13 cellular contexts compared by ENCODE assay signal in the genomic region with DNA sequence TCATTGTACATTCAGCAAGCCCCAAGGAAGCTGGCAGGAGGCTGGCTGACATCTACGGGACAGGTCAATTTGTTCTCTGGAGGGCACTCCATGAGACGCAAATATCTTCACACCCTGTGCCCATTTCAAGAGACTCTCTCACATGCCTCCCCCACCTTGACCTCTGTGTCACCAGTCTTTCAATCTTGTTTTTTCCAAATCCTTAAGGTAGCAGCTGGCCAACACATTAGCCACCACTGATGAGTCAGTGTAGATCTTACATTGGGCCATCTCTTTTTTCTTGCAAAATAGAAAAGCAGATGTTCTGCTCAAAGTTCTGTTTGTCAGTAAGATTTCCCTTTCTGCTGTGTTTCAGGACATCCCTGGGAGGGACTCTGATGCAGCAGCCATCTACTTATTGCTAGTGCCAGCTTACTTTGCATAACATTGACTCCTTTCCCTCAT. TPM values are rescaled to one million over a fixed set of nuclear protein-coding genes. Genes with fewer than 3 reads are reported as not detected.
DNase-seq lines count a peak whose midpoint lies in the region; ATAC-seq and TF ChIP-seq lines count a peak whose summit lies in the region.
"Had no signal": no experiment of that assay in that cellular context is flagged by ENCODE, and none has a peak within 500 bp of the region (broad histone marks: within the 10 kb centered on the region; RNA-seq: fewer than 3 reads in every experiment).

No MANE protein-coding gene starts in this region.

- H3K36me3 ChIP-seq in psoas muscle (ENCODE audit: insufficient read depth in 1 of 2, low read depth in 1 of 2) = no peaks in the 10 kb centered on the region

- peaks cover 30% of the 10 kb centered on the region for H3K36me3 Mint-ChIP-seq in activated CD4-positive, alpha-beta memory T cell treated with anti-CD3 and anti-CD28 coated beads for 36 hours
- peaks cover 67% of the 10 kb centered on the region for H3K36me3 Mint-ChIP-seq in activated CD4-positive, alpha-beta memory T cell treated with anti-CD3 and anti-CD28 coated beads, Interleukin-2, amount 10 ng/mL, durations not matched to agents 7 days and 5 days (ENCODE audit: low read depth)

- WGBS in psoas muscle, 3 donors = 40 to 59% (median 53%) methylated on average over 2 of the region's 2 CpGs

- no peak overlapping the region for H3K4me3 Mint-ChIP-seq in activated CD4-positive, alpha-beta memory T cell treated with anti-CD3 and anti-CD28 coated beads for 36 hours
- H3K4me3 Mint-ChIP-seq in activated CD4-positive, alpha-beta memory T cell treated with anti-CD3 and anti-CD28 coated beads, Interleukin-2, amount 10 ng/mL, durations not matched to agents 7 days and 5 days = no peak overlapping the region
- H3K4me3 Mint-ChIP-seq: dendritic cell treated with granulocyte-macrophage colony-stimulating factor and Interleukin-4, amounts not matched to agents 40 ng/mL and 50 ng/mL, for 4 days had no signal

- peak in 3 of 4 donors; percentile 51 to 58 (median 54) for ATAC-seq in psoas muscle
- ATAC-seq in GM21447 (IDR thresholded peaks at IDR 0.05; ENCODE audit: unreplicated experiment) = no peak

- H3K27ac Mint-ChIP-seq in activated CD4-positive, alpha-beta memory T cell treated with anti-CD3 and anti-CD28 coated beads for 36 hours = peak overlapping the region; percentile 18
- H3K27ac Mint-ChIP-seq in activated CD4-positive, alpha-beta memory T cell treated with anti-CD3 and anti-CD28 coated beads, Interleukin-2, amount 10 ng/mL, durations not matched to agents 7 days and 5 days = no peak overlapping the region
- H3K27ac Mint-ChIP-seq: dendritic cell treated with granulocyte-macrophage colony-stimulating factor and Interleukin-4, amounts not matched to agents 40 ng/mL and 50 ng/mL, for 4 days had no signal

- no peak overlapping the region for H3K27ac ChIP-seq in psoas muscle

- intact Hi-C loops in activated CD4-positive, alpha-beta memory T cell treated with anti-CD3 and anti-CD28 coated beads for 36 hours (cut with micrococcal nuclease) = no loop called here
- intact Hi-C loops in psoas muscle (cut with DNase I) = no loop called here

- H3K27me3 Mint-ChIP-seq in activated CD4-positive, alpha-beta memory T cell treated with anti-CD3 and anti-CD28 coated beads for 36 hours = no peaks in the 10 kb centered on the region
- no peaks in the 10 kb centered on the region for H3K27me3 Mint-ChIP-seq in activated CD4-positive, alpha-beta memory T cell treated with anti-CD3 and anti-CD28 coated beads, Interleukin-2, amount 10 ng/mL, durations not matched to agents 7 days and 5 days

- POLR2A ChIA-PET in activated CD4-positive, alpha-beta memory T cell treated with anti-CD3 and anti-CD28 coated beads for 36 hours (lab: Charles Lee) = interaction anchor here (4.1 kb wide), 1 partner anchor 17 kb away, joined by 31 read pairs; no protein-coding TSS in a partner anchor
- POLR2A ChIA-PET in activated CD4-positive, alpha-beta memory T cell treated with anti-CD3 and anti-CD28 coated beads, Interleukin-2, amount 10 ng/mL, durations not matched to agents 7 days and 5 days (lab: Charles Lee) = interaction anchor here (10.6 kb wide), 1 partner anchor 17 kb away, joined by 142 read pairs; no protein-coding TSS in a partner anchor

- H3K4me3 ChIP-seq in HFF-Myc (replicated peaks; ENCODE audit: low read depth, low read length) (no peak overlapping the region), psoas muscle (no peak overlapping the region)

- DNase-seq in activated CD4-positive, alpha-beta memory T cell treated with anti-CD3 and anti-CD28 coated beads for 36 hours = no peak
- no peak for DNase-seq in activated CD4-positive, alpha-beta memory T cell treated with anti-CD3 and anti-CD28 coated beads, Interleukin-2, amount 10 ng/mL, durations not matched to agents 7 days and 5 days
- peak; percentile 52 for DNase-seq in HFF-Myc (ENCODE audit: extremely low read depth, low read depth)
- peak; percentile 7 for DNase-seq in dermis blood vessel endothelial cell
- DNase-seq in psoas muscle = no peak
- DNase-seq in stimulated activated naive CD4-positive, alpha-beta T cell treated with Interleukin-2 at 50 U/mL for 16 hours (lab: John Stamatoyannopoulos, UW) = no peak
- DNase-seq in mucosa of gallbladder (ENCODE audit: low spot score) = no peak
- DNase-seq: foreskin melanocyte; KBM-7; NCI-H2081; stimulated activated CD8-positive, alpha-beta memory T cell treated with anti-CD3 and anti-CD28 coated beads, Interleukin-4, amount 100 ng/mL, for 48 hours had no signal

- peaks cover 40% of the 10 kb centered on the region for H3K4me1 Mint-ChIP-seq in activated CD4-positive, alpha-beta memory T cell treated with anti-CD3 and anti-CD28 coated beads for 36 hours (ENCODE audit: low read depth)
- peaks cover 31% of the 10 kb centered on the region for H3K4me1 Mint-ChIP-seq in activated CD4-positive, alpha-beta memory T cell treated with anti-CD3 and anti-CD28 coated beads, Interleukin-2, amount 10 ng/mL, durations not matched to agents 7 days and 5 days

- H3K27me3 ChIP-seq in psoas muscle (ENCODE audit: insufficient read depth in 3 of 3, low read length in 2 of 3) = peaks cover 0 to 14% (median 3%) of the 10 kb centered on the region in 3 donors

- CTCF ChIA-PET in activated CD4-positive, alpha-beta memory T cell treated with anti-CD3 and anti-CD28 coated beads for 36 hours (lab: Charles Lee) = interaction anchor here (1.4 to 4.0 kb wide), 3 partner anchors 69 to 129 kb away, joined by 3 to 12 read pairs (median 3); no protein-coding TSS in a partner anchor
- CTCF ChIA-PET in activated CD4-positive, alpha-beta memory T cell treated with anti-CD3 and anti-CD28 coated beads, Interleukin-2, amount 10 ng/mL, durations not matched to agents 7 days and 5 days (lab: Charles Lee) = interaction anchor here (1.4 kb wide), 1 partner anchor 222 kb away, joined by 4 read pairs; no protein-coding TSS in a partner anchor

- H3K9me3 Mint-ChIP-seq in activated CD4-positive, alpha-beta memory T cell treated with anti-CD3 and anti-CD28 coated beads for 36 hours = peaks cover 32% of the 10 kb centered on the region
- H3K9me3 Mint-ChIP-seq in activated CD4-positive, alpha-beta memory T cell treated with anti-CD3 and anti-CD28 coated beads, Interleukin-2, amount 10 ng/mL, durations not matched to agents 7 days and 5 days = peaks cover 33% of the 10 kb centered on the region

- TF ChIP-seq CTCF in HFF-Myc (IDR thresholded peaks at IDR 0.05; ENCODE audit: low read depth, low read length, missing control alignments) = no peak
- no peak for TF ChIP-seq CTCF in psoas muscle (IDR thresholded peaks at IDR 0.05)

- H3K9me3 ChIP-seq in psoas muscle = no peaks in the 10 kb centered on the region

- H3K4me1 ChIP-seq in psoas muscle = no peaks in the 10 kb centered on the region

RNA-seq across cellular contexts. Expression of gene DPP4, which starts 1.7 kb away (rescaled TPM):
- 10 to 100 TPM; 29.9 to 30.7 TPM for total RNA-seq in activated CD4-positive, alpha-beta memory T cell treated with anti-CD3 and anti-CD28 coated beads for 36 hours
- 100 to 1,000 TPM; 122 to 126 TPM for total RNA-seq in activated CD4-positive, alpha-beta memory T cell treated with anti-CD3 and anti-CD28 coated beads, Interleukin-2, amount 10 ng/mL, durations not matched to agents 7 days and 5 days
- total RNA-seq in dermis blood vessel endothelial cell = 84.1 and 175 TPM in 2 replicates
- 1 to 10 TPM in 3 of 4 donors, under 1 TPM in 1; 0.80 to 3.1 (median 1.4) TPM for total RNA-seq in psoas muscle
- polyA plus RNA-seq in psoas muscle = under 1 TPM; 0.25 to 0.65 (median 0.59) TPM
- total RNA-seq in mucosa of gallbladder = 28.1 TPM

Comparison
In these comparisons a context has a peak if more than half of its experiments do, and no peak if none do; other contexts are left out.
1. DNase-seq: peak in HFF-Myc (single experiment) and dermis blood vessel endothelial cell (single experiment); none in activated CD4-positive, alpha-beta memory T cell treated with anti-CD3 and anti-CD28 coated beads for 36 hours (single experiment), activated CD4-positive, alpha-beta memory T cell treated with anti-CD3 and anti-CD28 coated beads, Interleukin-2, amount 10 ng/mL, durations not matched to agents 7 days and 5 days (single experiment), psoas muscle (0 of 2), stimulated activated naive CD4-positive, alpha-beta T cell treated with Interleukin-2 at 50 U/mL for 16 hours (single experiment) and mucosa of gallbladder (single experiment).